16 cellular contexts compared by ENCODE assay signal in genomic region chr11:65370659-65371049, GRCh38. TPM values are rescaled to one million over a fixed set of nuclear protein-coding genes. Genes with fewer than 3 reads are reported as not detected.
A peak's percentile ranks its signal among the peaks of the same experiment; 100 is the strongest.
DNase-seq lines count a peak whose midpoint lies in the region; ATAC-seq and TF ChIP-seq lines count a peak whose summit lies in the region.
"Had no signal": no experiment of that assay in that cellular context is flagged by ENCODE, and none has a peak within 500 bp of the region (broad histone marks: within the 10 kb centered on the region; RNA-seq: fewer than 3 reads in every experiment).

No MANE protein-coding gene starts in this region.

- BruUV-seq in OCI-LY7 (replicated peaks; lab: Mats Ljungman, UMichigan): no TSS peak

- no peak overlapping the region for H3K4me2 ChIP-seq in SK-N-SH
- H3K4me2 ChIP-seq in OCI-LY7 (ENCODE audit: low read length): no peak overlapping the region

- H3K4me3 ChIP-seq in SK-N-SH (ENCODE audit: low read depth in 2 of 2, low read length in 1 of 2) (no peak overlapping the region), brain microvascular endothelial cell (ENCODE audit: low read depth, low read length) (no peak overlapping the region), lung (no peak overlapping the region), suprapubic skin (no peak overlapping the region), OCI-LY7 (ENCODE audit: low read depth, low read length, poor library complexity, severe bottlenecking) (no peak overlapping the region)
- H3K4me3 ChIP-seq: esophagus muscularis mucosa, GM12878, skin epidermis had no signal

- no peaks in the 10 kb centered on the region; a peak in 2 of 4 replicates for H3K4me1 ChIP-seq in SK-N-SH (ENCODE audit: control insufficient read depth in 1 of 2, insufficient read depth in 2 of 2, low read depth in 1 of 2, low read length in 1 of 2)
- peaks cover 0 to 5% of the 10 kb centered on the region in 2 donors for H3K4me1 ChIP-seq in lung (ENCODE audit: control insufficient read depth in 2 of 2, insufficient read depth in 2 of 2, low read length in 2 of 2)
- H3K4me1 ChIP-seq in suprapubic skin: peaks cover 15% of the 10 kb centered on the region
- H3K4me1 ChIP-seq in OCI-LY7 (ENCODE audit: insufficient read depth, low read length, poor library complexity, severe bottlenecking): peaks cover 8% of the 10 kb centered on the region

- H3K36me3 ChIP-seq in SK-N-SH (replicated peaks in 1 of 2; ENCODE audit: control insufficient read depth in 1 of 2, insufficient read depth in 2 of 2, low read length in 1 of 2): no peaks in the 10 kb centered on the region
- no peaks in the 10 kb centered on the region for H3K36me3 ChIP-seq in brain microvascular endothelial cell (replicated peaks)
- H3K36me3 ChIP-seq in lung (ENCODE audit: control insufficient read depth in 2 of 2, insufficient read depth in 2 of 2, low read length in 2 of 2): no peaks in the 10 kb centered on the region
- no peaks in the 10 kb centered on the region for H3K36me3 ChIP-seq in suprapubic skin
- H3K36me3 ChIP-seq in OCI-LY7 (ENCODE audit: insufficient read depth, low read length): no peaks in the 10 kb centered on the region
- H3K36me3 ChIP-seq: esophagus muscularis mucosa had no signal

- H2AFZ ChIP-seq in SK-N-SH (ENCODE audit: low read depth) (no peak overlapping the region), OCI-LY7 (ENCODE audit: low read length) (no peak overlapping the region)

- H3K9ac ChIP-seq in SK-N-SH: peak overlapping the region; percentile 31; the same call in 1 of the 2 replicates

- H3K9me2 ChIP-seq in SK-N-SH (no peaks in the 10 kb centered on the region), OCI-LY7 (ENCODE audit: insufficient read depth, low read length) (no peaks in the 10 kb centered on the region)

- H3K9me3 ChIP-seq in SK-N-SH (no peaks in the 10 kb centered on the region), lung (ENCODE audit: control insufficient read depth in 2 of 2, insufficient read depth in 1 of 2, low read length in 1 of 2) (no peaks in the 10 kb centered on the region), suprapubic skin (no peaks in the 10 kb centered on the region), OCI-LY7 (ENCODE audit: low read length) (no peaks in the 10 kb centered on the region)
- H3K9me3 ChIP-seq: esophagus muscularis mucosa had no signal

- H4K20me1 ChIP-seq in SK-N-SH (ENCODE audit: insufficient read depth) (no peaks in the 10 kb centered on the region), OCI-LY7 (ENCODE audit: insufficient read depth, low read length) (no peaks in the 10 kb centered on the region)

- TF ChIP-seq POLR2A in suprapubic skin (IDR thresholded peaks at IDR 0.05): no peak

- H3K27me3 ChIP-seq in SK-N-SH (ENCODE audit: insufficient read depth): no peaks in the 10 kb centered on the region
- H3K27me3 ChIP-seq in brain microvascular endothelial cell (replicated peaks): no peaks in the 10 kb centered on the region
- no peaks in the 10 kb centered on the region for H3K27me3 ChIP-seq in lung (ENCODE audit: control insufficient read depth, insufficient read depth)
- H3K27me3 ChIP-seq in suprapubic skin: no peaks in the 10 kb centered on the region
- H3K27me3 ChIP-seq: esophagus muscularis mucosa had no signal

- no peak for TF ChIP-seq RAD21 in SK-N-SH (IDR thresholded peaks at IDR 0.05; ENCODE audit: low read length)

- CTCF ChIA-PET in SK-N-SH (lab: Yijun Ruan, JAX): interaction anchor here (1.1 to 4.5 kb wide), 6 partner anchors 9 to 151 kb away, joined by 3 to 22 read pairs (median 4); no protein-coding TSS in a partner anchor
- CTCF ChIA-PET in OCI-LY7 (lab: Charles Lee; ENCODE audit: unreplicated experiment): no interaction called here

- no peak for TF ChIP-seq EP300 in SK-N-SH (IDR thresholded peaks at IDR 0.05; ENCODE audit: borderline replicate concordance in 1 of 2, low read depth in 1 of 2, low read length in 1 of 2)
- TF ChIP-seq EP300 in suprapubic skin (IDR thresholded peaks at IDR 0.05): no peak

- TF ChIP-seq CTCF in SK-N-SH (IDR thresholded peaks at IDR 0.05) (no peak), brain microvascular endothelial cell (IDR thresholded peaks at IDR 0.05; ENCODE audit: low read depth, low read length, missing control alignments) (no peak), lung (IDR thresholded peaks at IDR 0.05; ENCODE audit: control extremely low read depth, extremely low read depth) (no peak), suprapubic skin (IDR thresholded peaks at IDR 0.05) (no peak), OCI-LY7 (conservative IDR thresholded peaks at IDR 0.05; ENCODE audit: low read length) (no peak)

- H3K27ac ChIP-seq in SK-N-SH (ENCODE audit: low read depth in 2 of 2, low read length in 1 of 2) (peak overlapping the region in 1 of 2 experiments; percentile 79; a peak in 2 of 4 replicates), brain microvascular endothelial cell (peak overlapping the region; percentile 72), lung (ENCODE audit: low read depth in 1 of 2, low read length in 1 of 2) (peak overlapping the region; percentile 83 to 84), suprapubic skin (peak overlapping the region; percentile 26), OCI-LY7 (ENCODE audit: low read depth, low read length, poor library complexity, severe bottlenecking) (no peak overlapping the region)
- H3K27ac ChIP-seq: esophagus muscularis mucosa had no signal

- 89% methylated on average over 5 of the region's 6 CpGs for WGBS in SK-N-SH (ENCODE audit: low lambda C conversion rate)
- 78 to 83% methylated on average over 6 of the region's 6 CpGs for WGBS in lung, 2 donors
- 74% methylated on average over 5 of the region's 6 CpGs for WGBS in suprapubic skin

- ATAC-seq in SK-N-SH treated with all-trans-retinoic acid at 6 μM for 48 hours (no peak), lung (ENCODE audit: insufficient read depth, low FRiP score) (no peak), HG03045 (IDR thresholded peaks at IDR 0.05; ENCODE audit: unreplicated experiment) (no peak)
- ATAC-seq: GM12878 had no signal

- DNase-seq in SK-N-SH (no peak), brain microvascular endothelial cell (no peak), lung (ENCODE audit: low spot score) (no peak), suprapubic skin (ENCODE audit: low spot score in 2 of 2) (no peak), OCI-LY7 (ENCODE audit: low spot score) (no peak), kidney tubule cell (ENCODE audit: low spot score) (no peak)
- DNase-seq: 8988T, amygdala, H9, NCI-H1436 treated with DMSO at 0.1 percent for 48 hours, NCI-H446 treated with DMSO at 0.1 percent for 48 hours had no signal

- H3F3A ChIP-seq in SK-N-SH (replicated peaks; ENCODE audit: insufficient read depth): peaks cover 20% of the 10 kb centered on the region

- H3K79me2 ChIP-seq in SK-N-SH (ENCODE audit: insufficient read depth): peaks cover 11% of the 10 kb centered on the region
- H3K79me2 ChIP-seq in OCI-LY7 (ENCODE audit: insufficient read depth, low read depth, low read length): no peaks in the 10 kb centered on the region

- intact Hi-C loops in OCI-LY7 (cut with micrococcal nuclease; ENCODE audit: unreplicated experiment): no loop called here

- POLR2A ChIA-PET in SK-N-SH (lab: Yijun Ruan, JAX) (interaction anchor here (0.5 to 1.3 kb wide), 3 partner anchors 53 to 544 kb away, joined by 4 to 6 read pairs (median 5); no protein-coding TSS in a partner anchor), OCI-LY7 (lab: Charles Lee) (interaction anchor here (0.5 to 1.3 kb wide), 3 partner anchors 9 to 127 kb away, joined by 3 to 5 read pairs (median 4); no protein-coding TSS in a partner anchor)

- in situ Hi-C loops in brain microvascular endothelial cell (cut with HindIII; ENCODE audit: low pct_ligation_motif_present, low sequenced_read_pairs): no loop called here

TF ChIP-seq in SK-N-SH, 30 proteins besides CTCF, POLR2A, EP300 and RAD21 (continues in another document):
- TF ChIP-seq YY1 (IDR thresholded peaks at IDR 0.05; ENCODE audit: low read depth): no peak

TF ChIP-seq in SK-N-SH treated with all-trans-retinoic acid at 6 μM for 48 hours, 23 proteins besides CTCF, POLR2A, EP300 and RAD21 (continues in another document):
- no peak for TF ChIP-seq RARB (CRISPR knock-in tag; IDR thresholded peaks at IDR 0.05)

RNA-seq across cellular contexts. Expression of gene SLC25A45, which starts 11.8 kb away (rescaled TPM):
- 3.1 and 3.6 TPM in 2 replicates for polyA plus RNA-seq in SK-N-SH (2012; rRNA removed)
- 1.2 and 1.8 TPM in 2 replicates for polyA plus RNA-seq in SK-N-SH (2012; cell fraction: cytosol; rRNA removed)
- 13.7 and 17.4 TPM in 2 replicates for polyA plus RNA-seq in SK-N-SH (2012; cell fraction: nucleus; rRNA removed)
- total RNA-seq in lung: 10 to 100 TPM in 1 of 2 donors, 1 to 10 TPM in 1; 7.3 to 15.6 TPM
- polyA plus RNA-seq in lung: 1 to 10 TPM; 5.5 to 9.0 TPM
- 1 to 10 TPM; 3.9 to 6.2 (median 4.7) TPM for total RNA-seq in suprapubic skin
- 5.9 and 7.0 TPM in 2 replicates for total RNA-seq in OCI-LY7 (2014; rRNA removed; shearing (Covaris generic))
- total RNA-seq in OCI-LY7 (2022): 20.7 and 24.0 TPM in 2 replicates

RNA-seq across cellular contexts. Expression of gene FRMD8, which starts 15.8 kb away (rescaled TPM):
- polyA plus RNA-seq in SK-N-SH (2012; rRNA removed) (17.4 and 19.0 TPM in 2 replicates), lung (10 to 100 TPM; 15.8 to 25.7 TPM)
- polyA plus RNA-seq in SK-N-SH (2012; cell fraction: cytosol; rRNA removed): 8.0 and 14.0 TPM in 2 replicates
- 32.3 and 58.1 TPM in 2 replicates for polyA plus RNA-seq in SK-N-SH (2012; cell fraction: nucleus; rRNA removed)
- total RNA-seq in lung (10 to 100 TPM; 18.5 to 39.9 TPM), suprapubic skin (100 to 1,000 TPM in 1 of 4 donors, 10 to 100 TPM in 3; 56.2 to 107 (median 81.5) TPM), OCI-LY7 (2022) (31.5 and 37.6 TPM in 2 replicates)
- 36.7 and 55.8 TPM in 2 replicates for total RNA-seq in OCI-LY7 (2014; rRNA removed; shearing (Covaris generic))

RNA-seq across cellular contexts. Expression of gene TIGD3, which starts 16.1 kb away (rescaled TPM):
- 0.34 and 0.41 TPM in 2 replicates for polyA plus RNA-seq in SK-N-SH (2012; rRNA removed)
- 0.19 and 0.41 TPM in 2 replicates for polyA plus RNA-seq in SK-N-SH (2012; cell fraction: cytosol; rRNA removed)
- 0.75 and 0.92 TPM in 2 replicates for polyA plus RNA-seq in SK-N-SH (2012; cell fraction: nucleus; rRNA removed)
- under 1 TPM in 1 of 2 donors, not detected in 1; 0.21 TPM for total RNA-seq in lung
- polyA plus RNA-seq in lung: under 1 TPM; 0.24 to 0.27 TPM
- under 1 TPM in 3 of 4 donors, not detected in 1; 0.32 to 0.76 (median 0.64) TPM for total RNA-seq in suprapubic skin
- total RNA-seq in OCI-LY7 (2014; rRNA removed; shearing (Covaris generic)): 2.2 and 2.7 TPM in 2 replicates
- 2.0 TPM in 2 replicates for total RNA-seq in OCI-LY7 (2022)

RNA-seq across cellular contexts. Expression of gene DPF2, which starts 37.0 kb away (rescaled TPM):
- 29.6 and 44.9 TPM in 2 replicates for polyA plus RNA-seq in SK-N-SH (2012; rRNA removed)
- polyA plus RNA-seq in SK-N-SH (2012; cell fraction: cytosol; rRNA removed): 32.6 and 36.7 TPM in 2 replicates
- polyA plus RNA-seq in SK-N-SH (2012; cell fraction: nucleus; rRNA removed): 71.8 and 81.4 TPM in 2 replicates
- total RNA-seq in lung: 10 to 100 TPM; 44.6 to 53.2 TPM
- polyA plus RNA-seq in lung: 10 to 100 TPM; 21.5 to 25.0 TPM
- 10 to 100 TPM; 17.8 to 35.8 (median 27.4) TPM for total RNA-seq in suprapubic skin
- total RNA-seq in OCI-LY7 (2014; rRNA removed; shearing (Covaris generic)): 38.5 and 39.9 TPM in 2 replicates
- 62.2 and 64.2 TPM in 2 replicates for total RNA-seq in OCI-LY7 (2022)

RNA-seq across cellular contexts. Expression of gene NEAT1, which starts 51.9 kb away (rescaled TPM):
- polyA plus RNA-seq in SK-N-SH (2012; rRNA removed) (435 and 479 TPM in 2 replicates), lung (1,000 to 10,000 TPM in 1 of 2 donors, 100 to 1,000 TPM in 1; 481 to 1,176 TPM)
- polyA plus RNA-seq in SK-N-SH (2012; cell fraction: cytosol; rRNA removed): 93.7 and 99.2 TPM in 2 replicates
- polyA plus RNA-seq in SK-N-SH (2012; cell fraction: nucleus; rRNA removed): 3,897 and 4,476 TPM in 2 replicates
- total RNA-seq in lung (100 to 1,000 TPM; 518 to 912 TPM), suprapubic skin (1,000 to 10,000 TPM in 1 of 4 donors, 100 to 1,000 TPM in 3; 336 to 2,041 (median 481) TPM), OCI-LY7 (2022) (390 and 440 TPM in 2 replicates)
- total RNA-seq in OCI-LY7 (2014; rRNA removed; shearing (Covaris generic)): 30.1 and 52.2 TPM in 2 replicates
